14 cellular contexts compared by ENCODE assay signal in the genomic region with DNA sequence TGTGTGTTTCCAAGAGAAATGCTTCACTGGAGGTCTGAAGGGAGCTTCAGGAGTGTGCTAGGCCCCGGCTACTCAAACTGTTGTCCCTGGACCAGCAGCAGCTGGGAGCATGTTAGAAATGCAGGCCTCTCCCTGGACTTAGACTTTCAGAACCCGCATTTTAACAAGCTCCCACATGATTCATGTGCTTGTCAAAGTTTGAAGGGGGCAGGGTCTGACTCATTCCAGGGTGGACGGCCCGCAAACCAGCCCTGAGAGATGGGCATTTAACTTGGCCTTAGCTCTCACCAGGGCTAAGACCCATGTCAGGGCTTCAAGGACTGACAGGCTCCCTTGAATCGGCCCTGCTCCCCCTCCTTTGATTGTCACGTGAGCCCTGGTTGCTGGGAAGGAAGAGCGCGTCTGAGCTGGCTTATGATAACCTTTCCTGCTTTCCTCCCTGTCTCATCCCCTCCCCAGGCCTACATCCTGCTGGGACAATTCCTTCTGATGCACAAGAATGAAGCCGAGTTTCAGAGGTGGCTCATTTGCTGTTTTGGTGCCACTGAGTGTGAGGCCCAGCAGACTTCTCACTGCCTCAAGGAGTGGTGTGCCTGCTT. TPM values are rescaled to one million over a fixed set of nuclear protein-coding genes. Genes with fewer than 3 reads are reported as not detected.
DNase-seq lines count a peak whose midpoint lies in the region; ATAC-seq, FAIRE-seq and TF ChIP-seq lines count a peak whose summit lies in the region.
"Had no signal": no experiment of that assay in that cellular context is flagged by ENCODE, and none has a peak within 500 bp of the region (broad histone marks: within the 10 kb centered on the region; RNA-seq: fewer than 3 reads in every experiment).

No MANE protein-coding gene starts in this region.

- H3K27ac ChIP-seq in AG04450 (ENCODE audit: low read depth, low read length) = peak overlapping the region; percentile 61
- no peak overlapping the region for H3K27ac ChIP-seq in endothelial cell of umbilical vein (ENCODE audit: insufficient read depth, low read depth, low read length)

- no peaks in the 10 kb centered on the region for H3K27me3 Mint-ChIP-seq in nephron (ENCODE audit: low read depth)

- peaks cover 17% of the 10 kb centered on the region for H3K9me3 Mint-ChIP-seq in nephron

- DNase-seq in AG04450 (ENCODE audit: low read depth, low spot score) = peak; percentile 15
- peak; percentile 29 for DNase-seq in RKO (ENCODE audit: low spot score)
- peak; percentile 45 for DNase-seq in endothelial cell of umbilical vein (ENCODE audit: low read depth, low spot score)
- no peak for DNase-seq in GDM1 (lab: John Stamatoyannopoulos, UW)
- no peak for DNase-seq in OCI-M2 (lab: John Stamatoyannopoulos, UW; ENCODE audit: unreplicated experiment)
- DNase-seq: activated CD8-positive, alpha-beta memory T cell treated with anti-CD3 and anti-CD28 coated beads, Interleukin-2, amount 50 U/mL, for 48 hours; amygdala; midbrain; NCI-H1048; NCI-H524 had no signal

- no peak overlapping the region for H3K9ac ChIP-seq in endothelial cell of umbilical vein (replicated peaks; ENCODE audit: extremely low read depth, insufficient read depth, low read length)

- no peak overlapping the region for H3K4me3 Mint-ChIP-seq in nephron

- peak; percentile 73 for FAIRE-seq in endothelial cell of umbilical vein (lab: Jason Lieb, UNC)

- peaks cover 7% of the 10 kb centered on the region for H3K4me1 ChIP-seq in endothelial cell of umbilical vein (ENCODE audit: control insufficient read depth, extremely low read depth, insufficient read depth, low read length)

- no peak for TF ChIP-seq CTCF in AG04450 (IDR thresholded peaks at IDR 0.05; ENCODE audit: low read depth, low read length)
- TF ChIP-seq CTCF in endothelial cell of umbilical vein (IDR thresholded peaks at IDR 0.05; ENCODE audit: extremely low read depth in 1 of 2, insufficient read depth in 1 of 2, low read depth in 1 of 2, low read length in 2 of 2) = no peak
- no peak for TF ChIP-seq CTCF in nephron (IDR thresholded peaks at IDR 0.05; ENCODE audit: unreplicated experiment in 3 of 3)

- H3K36me3 Mint-ChIP-seq in nephron (ENCODE audit: low read depth) = peaks cover 4% of the 10 kb centered on the region

- peak overlapping the region; percentile 1 to 87 (median 54) for H3K27ac Mint-ChIP-seq in nephron

- intact Hi-C loops in endothelial cell of umbilical vein (cut with micrococcal nuclease) = no loop called here

- dilution Hi-C loops in endothelial cell of umbilical vein (cut with MboI; ENCODE audit: extremely low pct_ligation_motif_present, low sequenced_read_pairs) = no loop called here

- no peak for TF ChIP-seq POLR2A in endothelial cell of umbilical vein (IDR thresholded peaks at IDR 0.05; ENCODE audit: low read depth, low read length)

- H3K9me1 ChIP-seq in endothelial cell of umbilical vein (replicated peaks; ENCODE audit: control insufficient read depth, extremely low read depth, insufficient read depth, low read length) = no peaks in the 10 kb centered on the region

- H2AFZ ChIP-seq in endothelial cell of umbilical vein (ENCODE audit: low read depth, low read length) = peak overlapping the region; percentile 60

- no TSS peak for BruUV-seq in endothelial cell of umbilical vein (replicated peaks; lab: Mats Ljungman, UMichigan)

- ATAC-seq in HG03196 (IDR thresholded peaks at IDR 0.05; ENCODE audit: unreplicated experiment) = no peak
- ATAC-seq in GM21717 (IDR thresholded peaks at IDR 0.05; ENCODE audit: unreplicated experiment) = no peak

- H3K79me2 ChIP-seq in endothelial cell of umbilical vein (ENCODE audit: control insufficient read depth, insufficient read depth, low read length) = no peaks in the 10 kb centered on the region

- peaks cover 11% of the 10 kb centered on the region for H3K4me1 Mint-ChIP-seq in nephron

- H3K4me2 ChIP-seq in endothelial cell of umbilical vein (ENCODE audit: insufficient read depth, low read length) = no peak overlapping the region

- H3K27me3 ChIP-seq in AG04450 (ENCODE audit: control insufficient read depth, insufficient read depth, low read length) (no peaks in the 10 kb centered on the region), endothelial cell of umbilical vein (ENCODE audit: control insufficient read depth in 2 of 2, insufficient read depth in 2 of 2, low read length in 2 of 2) (peaks cover 0 to 3% of the 10 kb centered on the region in 2 experiments)

- CTCF ChIA-PET in AG04450 (lab: Charles Lee) = no interaction called here
- CTCF ChIA-PET in endothelial cell of umbilical vein (lab: Charles Lee) = interaction anchor here (1.0 to 1.1 kb wide), 2 partner anchors 14 to 163 kb away, joined by 3 to 5 read pairs; no protein-coding TSS in a partner anchor

- H3K36me3 ChIP-seq in endothelial cell of umbilical vein (ENCODE audit: control insufficient read depth in 2 of 2, extremely low read depth in 1 of 2, insufficient read depth in 2 of 2, low read length in 2 of 2) = no peaks in the 10 kb centered on the region

- no peaks in the 10 kb centered on the region for H4K20me1 ChIP-seq in endothelial cell of umbilical vein (replicated peaks; ENCODE audit: control insufficient read depth, extremely low read depth, insufficient read depth, low read length)

- H3K4me3 ChIP-seq in AG04450 (ENCODE audit: low read depth, low read length) (no peak overlapping the region), endothelial cell of umbilical vein (replicated peaks in 1 of 3; ENCODE audit: insufficient read depth in 1 of 3, low read depth in 1 of 3, low read length in 3 of 3) (no peak overlapping the region)

- H3K9me3 ChIP-seq in AG04450 (ENCODE audit: control insufficient read depth, insufficient read depth, low read length) (peaks cover 7% of the 10 kb centered on the region), endothelial cell of umbilical vein (replicated peaks; ENCODE audit: control insufficient read depth, insufficient read depth, low read length) (no peaks in the 10 kb centered on the region)

- POLR2A ChIA-PET in AG04450 (lab: Yijun Ruan, JAX) (interaction anchor here (0.6 to 1.0 kb wide), 3 partner anchors 21 to 87 kb away, joined by 3 to 7 read pairs (median 4); partner anchors contain the start of gene RRBP1), endothelial cell of umbilical vein (lab: Charles Lee) (no interaction called here)

TF ChIP-seq in endothelial cell of umbilical vein, 7 proteins besides CTCF, POLR2A, EP300 and RAD21:
- TF ChIP-seq FOS (IDR thresholded peaks at IDR 0.05; ENCODE audit: borderline replicate concordance, insufficient read depth, low read length) = peak; percentile 33
- TF ChIP-seq POLR2AphosphoS5 (IDR thresholded peaks at IDR 0.05; ENCODE audit: insufficient read depth, low read depth, low read length) = no peak

RNA-seq across cellular contexts. Expression of gene BANF2, which starts 35.5 kb away (rescaled TPM):
- polyA plus RNA-seq in AG04450 (2011; rRNA removed) (not detected in 2 replicates), endothelial cell of umbilical vein (not detected in 2 replicates)
- not detected in 2 replicates for polyA minus RNA-seq in AG04450 (2011; rRNA and poly(A)+ RNA removed)
- not detected in 2 replicates for total RNA-seq in endothelial cell of umbilical vein
- polyA plus RNA-seq in endothelial cell of umbilical vein (2011; cell fraction: cytosol; rRNA removed) = not detected in 2 replicates
- polyA plus RNA-seq in endothelial cell of umbilical vein (2011; cell fraction: nucleus; rRNA removed) = not detected in 2 replicates
- polyA plus RNA-seq in endothelial cell of umbilical vein (2012) = not detected in 2 replicates
- polyA minus RNA-seq in endothelial cell of umbilical vein = not detected in 2 replicates
- not detected for polyA minus RNA-seq in endothelial cell of umbilical vein (2011; cell fraction: cytosol; rRNA and poly(A)+ RNA removed)
- polyA minus RNA-seq in endothelial cell of umbilical vein (2011; cell fraction: nucleus; rRNA and poly(A)+ RNA removed) = not detected in 2 replicates
- total RNA-seq: skeletal muscle tissue had no signal

RNA-seq across cellular contexts. Expression of gene RRBP1, which starts 53.3 kb away (rescaled TPM):
- polyA plus RNA-seq in AG04450 (2011; rRNA removed) (151 and 153 TPM in 2 replicates), endothelial cell of umbilical vein (40.3 and 50.3 TPM in 2 replicates)
- polyA minus RNA-seq in AG04450 (2011; rRNA and poly(A)+ RNA removed) = 115 and 130 TPM in 2 replicates
- 201 and 236 TPM in 2 replicates for total RNA-seq in endothelial cell of umbilical vein
- 95.8 and 98.7 TPM in 2 replicates for polyA plus RNA-seq in endothelial cell of umbilical vein (2011; cell fraction: cytosol; rRNA removed)
- polyA plus RNA-seq in endothelial cell of umbilical vein (2011; cell fraction: nucleus; rRNA removed) = 211 and 231 TPM in 2 replicates
- polyA plus RNA-seq in endothelial cell of umbilical vein (2012) = 146 and 186 TPM in 2 replicates
- polyA minus RNA-seq in endothelial cell of umbilical vein = 94.2 and 103 TPM in 2 replicates
- polyA minus RNA-seq in endothelial cell of umbilical vein (2011; cell fraction: cytosol; rRNA and poly(A)+ RNA removed) = 10.5 TPM
- polyA minus RNA-seq in endothelial cell of umbilical vein (2011; cell fraction: nucleus; rRNA and poly(A)+ RNA removed) = 62.3 and 92.5 TPM in 2 replicates

Comparison
In these comparisons a context has a peak if more than half of its experiments do, and no peak if none do; other contexts are left out.
1. DNase-seq: peak in AG04450 (single experiment), RKO (single experiment) and endothelial cell of umbilical vein (single experiment); none in GDM1 (single experiment) and OCI-M2 (single experiment).